18 cellular contexts compared by ENCODE assay signal in the genomic region with DNA sequence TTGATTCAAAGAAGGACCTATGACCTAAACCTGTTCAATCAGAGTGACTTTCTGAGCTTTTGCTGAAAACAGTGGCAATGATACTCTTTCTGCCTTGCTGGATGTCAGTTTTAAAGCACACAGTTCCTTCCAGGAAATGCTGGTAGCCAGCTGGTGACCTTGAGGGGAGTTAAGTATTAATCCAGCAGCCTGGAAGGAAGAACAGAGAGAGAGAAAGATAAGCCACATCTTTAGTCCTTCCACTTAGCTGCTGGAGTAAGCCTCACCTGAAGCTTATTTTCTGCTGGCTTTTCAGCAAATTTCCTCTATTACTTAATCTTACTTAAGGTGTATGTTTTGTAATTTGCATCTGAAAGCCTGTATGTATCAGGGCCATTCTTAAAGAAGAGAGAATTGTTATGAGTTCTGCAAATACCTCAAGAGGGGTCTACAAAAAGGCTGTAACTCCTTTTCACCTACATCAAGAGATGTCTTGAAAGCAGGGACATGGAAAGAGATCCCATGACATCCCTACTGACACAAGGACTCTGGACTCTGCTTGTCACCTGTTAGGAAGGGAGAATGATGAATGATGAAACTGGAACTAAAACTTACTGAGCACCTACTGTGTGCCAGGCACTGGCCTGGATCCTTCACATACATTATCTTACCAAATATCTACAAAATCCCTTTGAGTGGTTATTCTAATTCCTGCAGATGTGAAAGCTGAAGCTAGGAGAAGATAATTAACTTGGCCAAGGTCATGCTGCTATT.
"Had no signal": no experiment of that assay in that cellular context is flagged by ENCODE, and none has a peak within 500 bp of the region (broad histone marks: within the 10 kb centered on the region; RNA-seq: fewer than 3 reads in every experiment).

No MANE protein-coding gene starts in this region.

- H3K9me3 Mint-ChIP-seq: activated CD4-positive, alpha-beta memory T cell treated with anti-CD3 and anti-CD28 coated beads, Interleukin-2, amount 10 ng/mL, durations not matched to agents 7 days and 5 days; activated T-helper 17 cell treated with anti-CD3 and anti-CD28 coated beads, Interleukin-2, amount 50 U/mL, for 72 hours; stimulated activated effector memory CD8-positive, alpha-beta T cell treated with anti-CD3 and anti-CD28 coated beads, Interleukin-12 subunit alpha, Interleukin-12 subunit beta, amount 100 ng/mL, for 72 hours; T-helper 2 cell treated with Interferon-gamma antibody and Interleukin-4, amounts not matched to agents 5 μg/mL and 100 μg/mL, for 36 hours had no signal

- H3K4me3 ChIP-seq: left lung, testis, upper lobe of right lung had no signal

- H3K4me1 ChIP-seq: left lung, testis, upper lobe of right lung had no signal

- H3K36me3 ChIP-seq: left lung, upper lobe of right lung had no signal

- ATAC-seq: activated CD8-positive, alpha-beta memory T cell treated with anti-CD3 and anti-CD28 coated beads, Interleukin-2, amount 10 ng/mL, durations not matched to agents 7 days and 5 days; activated T-helper 17 cell treated with anti-CD3 and anti-CD28 coated beads, Interleukin-2, amount 50 U/mL, for 72 hours; left lung; stimulated activated effector memory CD8-positive, alpha-beta T cell treated with anti-CD3 and anti-CD28 coated beads, Interleukin-12 subunit alpha, Interleukin-12 subunit beta, amount 100 ng/mL, for 72 hours; upper lobe of right lung had no signal

- DNase-seq: activated CD4-positive, alpha-beta memory T cell treated with anti-CD3 and anti-CD28 coated beads, Interleukin-2, amount 10 ng/mL, durations not matched to agents 7 days and 5 days; activated CD4-positive, alpha-beta T cell treated with anti-CD3 and anti-CD28 coated beads for 4 hours; activated CD8-positive, alpha-beta memory T cell treated with anti-CD3 and anti-CD28 coated beads, Interleukin-2, amount 10 ng/mL, durations not matched to agents 7 days and 5 days; activated naive CD4-positive, alpha-beta T cell; activated T-cell treated with anti-CD3 and anti-CD28 coated beads, Interleukin-2, amount 50 U/mL, for 1 hour; anterior cingulate cortex; central memory CD4-positive, alpha-beta T cell; foreskin melanocyte; kidney; left lung; midbrain; stimulated activated CD4-positive, alpha-beta T cell treated with anti-CD3 and anti-CD28 coated beads, Interleukin-4, amount 100 ng/mL, for 24 hours; testis; upper lobe of right lung had no signal

- H3K27ac ChIP-seq: left lung, testis, upper lobe of right lung had no signal

- H3K27me3 Mint-ChIP-seq: activated CD4-positive, alpha-beta memory T cell treated with anti-CD3 and anti-CD28 coated beads, Interleukin-2, amount 10 ng/mL, durations not matched to agents 7 days and 5 days; activated CD8-positive, alpha-beta memory T cell treated with anti-CD3 and anti-CD28 coated beads, Interleukin-2, amount 10 ng/mL, durations not matched to agents 7 days and 5 days; activated T-helper 17 cell treated with anti-CD3 and anti-CD28 coated beads, Interleukin-2, amount 50 U/mL, for 72 hours had no signal

- H3K9me3 ChIP-seq: left lung, testis, upper lobe of right lung had no signal

- H3K4me3 Mint-ChIP-seq: activated CD4-positive, alpha-beta memory T cell treated with anti-CD3 and anti-CD28 coated beads, Interleukin-2, amount 10 ng/mL, durations not matched to agents 7 days and 5 days; activated CD8-positive, alpha-beta memory T cell treated with anti-CD3 and anti-CD28 coated beads, Interleukin-2, amount 10 ng/mL, durations not matched to agents 7 days and 5 days; activated T-helper 17 cell treated with anti-CD3 and anti-CD28 coated beads, Interleukin-2, amount 50 U/mL, for 72 hours; brain; stimulated activated effector memory CD8-positive, alpha-beta T cell treated with anti-CD3 and anti-CD28 coated beads, Interleukin-12 subunit alpha, Interleukin-12 subunit beta, amount 100 ng/mL, for 72 hours; T-helper 2 cell treated with Interferon-gamma antibody and Interleukin-4, amounts not matched to agents 5 μg/mL and 100 μg/mL, for 36 hours had no signal

- H3K36me3 Mint-ChIP-seq: activated CD8-positive, alpha-beta memory T cell treated with anti-CD3 and anti-CD28 coated beads, Interleukin-2, amount 10 ng/mL, durations not matched to agents 7 days and 5 days; brain; stimulated activated effector memory CD8-positive, alpha-beta T cell treated with anti-CD3 and anti-CD28 coated beads, Interleukin-12 subunit alpha, Interleukin-12 subunit beta, amount 100 ng/mL, for 72 hours had no signal

- H3K4me1 Mint-ChIP-seq: activated T-helper 17 cell treated with anti-CD3 and anti-CD28 coated beads, Interleukin-2, amount 50 U/mL, for 72 hours; brain; stimulated activated effector memory CD8-positive, alpha-beta T cell treated with anti-CD3 and anti-CD28 coated beads, Interleukin-12 subunit alpha, Interleukin-12 subunit beta, amount 100 ng/mL, for 72 hours had no signal

- H3K27ac Mint-ChIP-seq: activated CD4-positive, alpha-beta memory T cell treated with anti-CD3 and anti-CD28 coated beads, Interleukin-2, amount 10 ng/mL, durations not matched to agents 7 days and 5 days; activated CD8-positive, alpha-beta memory T cell treated with anti-CD3 and anti-CD28 coated beads, Interleukin-2, amount 10 ng/mL, durations not matched to agents 7 days and 5 days; activated T-helper 17 cell treated with anti-CD3 and anti-CD28 coated beads, Interleukin-2, amount 50 U/mL, for 72 hours; brain; stimulated activated effector memory CD8-positive, alpha-beta T cell treated with anti-CD3 and anti-CD28 coated beads, Interleukin-12 subunit alpha, Interleukin-12 subunit beta, amount 100 ng/mL, for 72 hours; T-helper 2 cell treated with Interferon-gamma antibody and Interleukin-4, amounts not matched to agents 5 μg/mL and 100 μg/mL, for 36 hours had no signal

- H3K27me3 ChIP-seq: left lung, testis, upper lobe of right lung had no signal
